In the genomic region with DNA sequence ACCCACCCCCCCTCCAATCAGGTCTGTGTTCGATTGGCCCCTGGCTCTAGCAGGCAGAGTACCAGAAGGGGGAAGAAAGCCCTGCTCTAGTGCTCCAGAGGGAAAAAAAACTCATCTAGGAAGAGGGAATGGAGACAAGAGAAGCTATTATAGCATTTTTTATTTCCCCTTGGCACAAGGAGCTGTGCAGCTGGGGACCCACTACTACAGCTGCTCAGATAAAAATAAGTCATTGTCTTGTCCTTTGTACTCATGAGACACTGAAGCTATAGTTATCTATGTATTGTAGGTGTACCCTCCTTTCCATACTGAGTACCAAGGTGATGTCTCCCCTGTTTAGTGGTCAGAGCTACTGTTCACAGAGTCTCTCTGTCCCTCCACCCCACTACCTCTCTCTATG, we compare ENCODE assay signal across 15 cellular contexts. TPM values are rescaled to one million over a fixed set of nuclear protein-coding genes. Genes with fewer than 3 reads are reported as not detected.
DNase-seq lines count a peak whose midpoint lies in the region; ATAC-seq and TF ChIP-seq lines count a peak whose summit lies in the region.
"Had no signal": no experiment of that assay in that cellular context is flagged by ENCODE, and none has a peak within 500 bp of the region (broad histone marks: within the 10 kb centered on the region; RNA-seq: fewer than 3 reads in every experiment).

No MANE protein-coding gene starts in this region.

- no peak overlapping the region for H3K4me3 ChIP-seq in ovary
- H3K4me3 ChIP-seq: GM23338 had no signal

- TF ChIP-seq POLR2A in ovary (IDR thresholded peaks at IDR 0.05), result no peak

- intact Hi-C loops in ovary (cut with DNase I), result no loop called here

- DNase-seq in caudate nucleus (lab: John Stamatoyannopoulos, UW), result peak in 19 of 61 donors; percentile 0 to 30 (median 5)
- peak; percentile 25 for DNase-seq in inferior parietal cortex (ENCODE audit: extremely low spot score)
- DNase-seq in putamen (ENCODE audit: low spot score), result peak; percentile 54
- DNase-seq in ovary, result no peak
- DNase-seq in glomerular visceral epithelial cell (ENCODE audit: extremely low spot score), result no peak
- DNase-seq: BE2C; Caco-2; CD4-positive, CD25-positive, alpha-beta regulatory T cell; CD8-positive, alpha-beta memory T cell; HCEC 1CT had no signal

- peaks cover 0 to 3% of the 10 kb centered on the region in 2 donors for H3K9me3 ChIP-seq in ovary
- H3K9me3 ChIP-seq: BE2C, Caco-2 had no signal

- no peak for TF ChIP-seq CTCF in ovary (IDR thresholded peaks at IDR 0.05)

- 30 to 50% (median 47%) methylated on average over 1 of the region's 1 CpG for WGBS in ovary, 3 donors

- ATAC-seq in GM18868 (IDR thresholded peaks at IDR 0.05; ENCODE audit: unreplicated experiment), result no peak
- no peak for ATAC-seq in SK-N-SH treated with all-trans-retinoic acid at 6 μM for 48 hours
- ATAC-seq: GM23338 had no signal

- H3K36me3 ChIP-seq in ovary, result no peaks in the 10 kb centered on the region
- H3K36me3 ChIP-seq: BE2C had no signal

- H3K4me1 ChIP-seq in ovary (ENCODE audit: insufficient read depth), result no peaks in the 10 kb centered on the region
- H3K4me1 ChIP-seq: BE2C, Caco-2 had no signal

- H3K27ac ChIP-seq in caudate nucleus (ENCODE audit: low read depth, low read length) (peak overlapping the region; percentile 37), ovary (no peak overlapping the region)
- H3K27ac ChIP-seq: HL-60 had no signal

- no peaks in the 10 kb centered on the region for H3K27me3 ChIP-seq in ovary
- H3K27me3 ChIP-seq: BE2C had no signal

- no peak for TF ChIP-seq EP300 in ovary (IDR thresholded peaks at IDR 0.05)

TF ChIP-seq in SK-N-SH treated with all-trans-retinoic acid at 6 μM for 48 hours, 23 proteins besides CTCF, POLR2A, EP300 and RAD21:
- no peak for TF ChIP-seq BACH2 (CRISPR knock-in tag; IDR thresholded peaks at IDR 0.05; ENCODE audit: borderline replicate concordance)
- TF ChIP-seq OSR1 (CRISPR knock-in tag; IDR thresholded peaks at IDR 0.05), result no peak
- no peak for TF ChIP-seq PATZ1 (CRISPR knock-in tag; IDR thresholded peaks at IDR 0.05; ENCODE audit: borderline replicate concordance)
- no peak for TF ChIP-seq ESRRG (CRISPR knock-in tag; IDR thresholded peaks at IDR 0.05)
- no peak for TF ChIP-seq ARNTL (CRISPR knock-in tag; IDR thresholded peaks at IDR 0.05; ENCODE audit: borderline replicate concordance, low read depth)
- no peak for TF ChIP-seq GLIS3 (CRISPR knock-in tag; IDR thresholded peaks at IDR 0.05)
- TF ChIP-seq, protein P1, sequence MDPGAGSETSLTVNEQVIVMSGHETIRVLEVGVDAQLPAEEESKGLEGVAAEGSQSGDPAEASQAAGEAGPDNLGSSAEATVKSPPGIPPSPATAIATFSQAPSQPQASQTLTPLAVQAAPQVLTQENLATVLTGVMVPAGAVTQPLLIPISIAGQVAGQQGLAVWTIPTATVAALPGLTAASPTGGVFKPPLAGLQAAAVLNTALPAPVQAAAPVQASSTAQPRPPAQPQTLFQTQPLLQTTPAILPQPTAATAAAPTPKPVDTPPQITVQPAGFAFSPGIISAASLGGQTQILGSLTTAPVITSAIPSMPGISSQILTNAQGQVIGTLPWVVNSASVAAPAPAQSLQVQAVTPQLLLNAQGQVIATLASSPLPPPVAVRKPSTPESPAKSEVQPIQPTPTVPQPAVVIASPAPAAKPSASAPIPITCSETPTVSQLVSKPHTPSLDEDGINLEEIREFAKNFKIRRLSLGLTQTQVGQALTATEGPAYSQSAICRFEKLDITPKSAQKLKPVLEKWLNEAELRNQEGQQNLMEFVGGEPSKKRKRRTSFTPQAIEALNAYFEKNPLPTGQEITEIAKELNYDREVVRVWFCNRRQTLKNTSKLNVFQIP (CRISPR knock-in tag; IDR thresholded peaks at IDR 0.05; ENCODE audit: borderline replicate concordance, low read depth), result no peak
- no peak for TF ChIP-seq SNAI2 (CRISPR knock-in tag; IDR thresholded peaks at IDR 0.05)
- no peak for TF ChIP-seq ZNF565 (CRISPR knock-in tag; conservative IDR thresholded peaks at IDR 0.05; ENCODE audit: low read depth)
- TF ChIP-seq ZC3H10 (CRISPR knock-in tag; IDR thresholded peaks at IDR 0.05), result no peak
- no peak for TF ChIP-seq RARB (CRISPR knock-in tag; IDR thresholded peaks at IDR 0.05)
- TF ChIP-seq ISL1 (CRISPR knock-in tag; IDR thresholded peaks at IDR 0.05), result no peak
- no peak for TF ChIP-seq PPARA (CRISPR knock-in tag; IDR thresholded peaks at IDR 0.05; ENCODE audit: borderline replicate concordance)
- TF ChIP-seq, protein P2, sequence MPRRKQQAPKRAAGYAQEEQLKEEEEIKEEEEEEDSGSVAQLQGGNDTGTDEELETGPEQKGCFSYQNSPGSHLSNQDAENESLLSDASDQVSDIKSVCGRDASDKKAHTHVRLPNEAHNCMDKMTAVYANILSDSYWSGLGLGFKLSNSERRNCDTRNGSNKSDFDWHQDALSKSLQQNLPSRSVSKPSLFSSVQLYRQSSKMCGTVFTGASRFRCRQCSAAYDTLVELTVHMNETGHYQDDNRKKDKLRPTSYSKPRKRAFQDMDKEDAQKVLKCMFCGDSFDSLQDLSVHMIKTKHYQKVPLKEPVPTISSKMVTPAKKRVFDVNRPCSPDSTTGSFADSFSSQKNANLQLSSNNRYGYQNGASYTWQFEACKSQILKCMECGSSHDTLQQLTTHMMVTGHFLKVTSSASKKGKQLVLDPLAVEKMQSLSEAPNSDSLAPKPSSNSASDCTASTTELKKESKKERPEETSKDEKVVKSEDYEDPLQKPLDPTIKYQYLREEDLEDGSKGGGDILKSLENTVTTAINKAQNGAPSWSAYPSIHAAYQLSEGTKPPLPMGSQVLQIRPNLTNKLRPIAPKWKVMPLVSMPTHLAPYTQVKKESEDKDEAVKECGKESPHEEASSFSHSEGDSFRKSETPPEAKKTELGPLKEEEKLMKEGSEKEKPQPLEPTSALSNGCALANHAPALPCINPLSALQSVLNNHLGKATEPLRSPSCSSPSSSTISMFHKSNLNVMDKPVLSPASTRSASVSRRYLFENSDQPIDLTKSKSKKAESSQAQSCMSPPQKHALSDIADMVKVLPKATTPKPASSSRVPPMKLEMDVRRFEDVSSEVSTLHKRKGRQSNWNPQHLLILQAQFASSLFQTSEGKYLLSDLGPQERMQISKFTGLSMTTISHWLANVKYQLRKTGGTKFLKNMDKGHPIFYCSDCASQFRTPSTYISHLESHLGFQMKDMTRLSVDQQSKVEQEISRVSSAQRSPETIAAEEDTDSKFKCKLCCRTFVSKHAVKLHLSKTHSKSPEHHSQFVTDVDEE (CRISPR knock-in tag; IDR thresholded peaks at IDR 0.05), result no peak
- TF ChIP-seq, protein P3, sequence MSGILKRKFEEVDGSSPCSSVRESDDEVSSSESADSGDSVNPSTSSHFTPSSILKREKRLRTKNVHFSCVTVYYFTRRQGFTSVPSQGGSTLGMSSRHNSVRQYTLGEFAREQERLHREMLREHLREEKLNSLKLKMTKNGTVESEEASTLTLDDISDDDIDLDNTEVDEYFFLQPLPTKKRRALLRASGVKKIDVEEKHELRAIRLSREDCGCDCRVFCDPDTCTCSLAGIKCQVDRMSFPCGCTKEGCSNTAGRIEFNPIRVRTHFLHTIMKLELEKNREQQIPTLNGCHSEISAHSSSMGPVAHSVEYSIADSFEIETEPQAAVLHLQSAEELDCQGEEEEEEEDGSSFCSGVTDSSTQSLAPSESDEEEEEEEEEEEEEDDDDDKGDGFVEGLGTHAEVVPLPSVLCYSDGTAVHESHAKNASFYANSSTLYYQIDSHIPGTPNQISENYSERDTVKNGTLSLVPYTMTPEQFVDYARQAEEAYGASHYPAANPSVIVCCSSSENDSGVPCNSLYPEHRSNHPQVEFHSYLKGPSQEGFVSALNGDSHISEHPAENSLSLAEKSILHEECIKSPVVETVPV (CRISPR knock-in tag; IDR thresholded peaks at IDR 0.05), result no peak
- TF ChIP-seq ZFP30 (CRISPR knock-in tag; IDR thresholded peaks at IDR 0.05), result no peak
- no peak for TF ChIP-seq TOX (CRISPR knock-in tag; IDR thresholded peaks at IDR 0.05; ENCODE audit: borderline replicate concordance)
- TF ChIP-seq, protein P4, sequence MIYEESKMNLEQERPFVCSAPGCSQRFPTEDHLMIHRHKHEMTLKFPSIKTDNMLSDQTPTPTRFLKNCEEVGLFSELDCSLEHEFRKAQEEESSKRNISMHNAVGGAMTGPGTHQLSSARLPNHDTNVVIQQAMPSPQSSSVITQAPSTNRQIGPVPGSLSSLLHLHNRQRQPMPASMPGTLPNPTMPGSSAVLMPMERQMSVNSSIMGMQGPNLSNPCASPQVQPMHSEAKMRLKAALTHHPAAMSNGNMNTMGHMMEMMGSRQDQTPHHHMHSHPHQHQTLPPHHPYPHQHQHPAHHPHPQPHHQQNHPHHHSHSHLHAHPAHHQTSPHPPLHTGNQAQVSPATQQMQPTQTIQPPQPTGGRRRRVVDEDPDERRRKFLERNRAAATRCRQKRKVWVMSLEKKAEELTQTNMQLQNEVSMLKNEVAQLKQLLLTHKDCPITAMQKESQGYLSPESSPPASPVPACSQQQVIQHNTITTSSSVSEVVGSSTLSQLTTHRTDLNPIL (CRISPR knock-in tag; IDR thresholded peaks at IDR 0.05; ENCODE audit: low read depth), result no peak
- no peak for TF ChIP-seq ZNF8 (CRISPR knock-in tag; IDR thresholded peaks at IDR 0.05)
- no peak for TF ChIP-seq ZFP3 (CRISPR knock-in tag; IDR thresholded peaks at IDR 0.05)
TF ChIP-seq in SK-N-SH treated with all-trans-retinoic acid at 6 μM for 48 hours: peak in this region for 0.

RNA-seq across cellular contexts. Expression of gene CCDC160, which starts 14.3 kb away (rescaled TPM):
- total RNA-seq in ovary, result 1 to 10 TPM in 5 of 7 donors, under 1 TPM in 2; 0.33 to 1.8 (median 1.1) TPM
- polyA plus RNA-seq in ovary, result under 1 TPM; 0.52 to 0.54 TPM
- total RNA-seq: A172; CD4-positive, CD25-positive, alpha-beta regulatory T cell; CD8-positive, alpha-beta memory T cell had no signal
- polyA plus RNA-seq: CD4-positive, CD25-positive, alpha-beta regulatory T cell; CD8-positive, alpha-beta memory T cell had no signal

Comparison
In these comparisons a context has a peak if more than half of its experiments do, and no peak if none do; other contexts are left out.
1. DNase-seq: peak in inferior parietal cortex (single experiment) and putamen (single experiment); none in ovary (0 of 5) and glomerular visceral epithelial cell (single experiment).